Comparison of ENCODE assay signal across 30 cellular contexts in genomic region chr14:78673845-78674244, GRCh38.
DNase-seq lines count a peak whose midpoint lies in the region; ATAC-seq, FAIRE-seq and TF ChIP-seq lines count a peak whose summit lies in the region.
"Had no signal": no experiment of that assay in that cellular context is flagged by ENCODE, and none has a peak within 500 bp of the region (broad histone marks: within the 10 kb centered on the region; RNA-seq: fewer than 3 reads in every experiment).

No MANE protein-coding gene starts in this region.

- no peaks in the 10 kb centered on the region for H3K79me2 ChIP-seq in Karpas-422 (ENCODE audit: low read length)
- H3K79me2 ChIP-seq in K562 (ENCODE audit: control insufficient read depth, insufficient read depth, low read length), result no peaks in the 10 kb centered on the region
- no peaks in the 10 kb centered on the region for H3K79me2 ChIP-seq in neural progenitor cell (ENCODE audit: low read depth)

- H3K4me3 Mint-ChIP-seq in neural progenitor cell, result no peak overlapping the region
- H3K4me3 Mint-ChIP-seq: activated naive CD8-positive, alpha-beta T cell; CD4-positive, CD25-positive, alpha-beta regulatory T cell; memory B cell; neural crest cell; stimulated activated naive CD8-positive, alpha-beta T cell treated with anti-CD3 and anti-CD28 coated beads, Interleukin-15, Interleukin-2, amounts not matched to agents 100 ng/mL and 50 ng/mL, for 24 hours had no signal

- H3K9me2 ChIP-seq in Karpas-422 (replicated peaks; ENCODE audit: insufficient read depth, low read length), result no peaks in the 10 kb centered on the region
- H3K9me2 ChIP-seq: SK-N-SH had no signal

- TF ChIP-seq EP300 in K562 (IDR thresholded peaks at IDR 0.05; ENCODE audit: low read length), result no peak

- H3K27me3 Mint-ChIP-seq in neural progenitor cell (ENCODE audit: insufficient read depth, low read depth), result peaks cover 2% of the 10 kb centered on the region
- H3K27me3 Mint-ChIP-seq: CD4-positive, CD25-positive, alpha-beta regulatory T cell had no signal

- no TSS peak for BruUV-seq in K562 (replicated peaks; lab: Mats Ljungman, UMichigan)

- H3K9me1 ChIP-seq in K562 (ENCODE audit: control insufficient read depth, insufficient read depth, low read length), result no peaks in the 10 kb centered on the region

- intact Hi-C loops in K562 (cut with micrococcal nuclease), result no loop called here

- TF ChIP-seq CTCF in K562 (IDR thresholded peaks at IDR 0.05 in 2 of 3, conservative IDR thresholded peaks at IDR 0.05 in 1 of 3; ENCODE audit: insufficient read depth in 2 of 3, low read depth in 1 of 3, low read length in 3 of 3), result no peak; a peak in 1 of 6 replicates
- peak; percentile 14 for TF ChIP-seq CTCF in neural progenitor cell (IDR thresholded peaks at IDR 0.05)
- TF ChIP-seq CTCF in D721Med (IDR thresholded peaks at IDR 0.05; ENCODE audit: insufficient read depth, missing control alignments), result no peak

- no peak for TF ChIP-seq POLR2A in K562 (conservative IDR thresholded peaks at IDR 0.05)

- no peaks in the 10 kb centered on the region for H3K4me1 Mint-ChIP-seq in neural progenitor cell
- H3K4me1 Mint-ChIP-seq: CD4-positive, CD25-positive, alpha-beta regulatory T cell; memory B cell; neural crest cell had no signal

- H3K36me3 ChIP-seq in Karpas-422 (ENCODE audit: insufficient read depth, low read length) (no peaks in the 10 kb centered on the region), K562 (ENCODE audit: control insufficient read depth, insufficient read depth, low read length) (no peaks in the 10 kb centered on the region), neural progenitor cell (no peaks in the 10 kb centered on the region)
- H3K36me3 ChIP-seq: left lung, right atrium auricular region, thoracic aorta had no signal

- DNase-seq in DMS79 (lab: John Stamatoyannopoulos, UW) (peak; percentile 54), DMS79 treated with DMSO at 0.1 percent for 48 hours (lab: John Stamatoyannopoulos, UW) (no peak), Karpas-422 (peak; percentile 44), K562 (ENCODE audit: extremely low read depth in 1 of 4, low spot score in 3 of 4) (no peak), neural progenitor cell (ENCODE audit: low spot score) (peak; percentile 8), SIG-M5 (lab: John Stamatoyannopoulos, UW) (no peak), cortex of kidney (lab: John Stamatoyannopoulos, UW) (no peak), D721Med (ENCODE audit: insufficient read length, low spot score) (no peak)
- DNase-seq: activated CD4-positive, alpha-beta T cell treated with anti-CD3 and anti-CD28 coated beads, Interleukin-2, amount 50 U/mL, for 1 hour; activated CD4-positive, CD25-positive, alpha-beta regulatory T cell; activated effector memory CD4-positive, alpha-beta T cell treated with anti-CD3 and anti-CD28 coated beads, Interleukin-2, amount 50 U/mL, for 16 hours; activated T-cell treated with anti-CD3 and anti-CD28 coated beads, Interleukin-2, amount 50 U/mL, for 1 hour; Calu3; CD4-positive, CD25-positive, alpha-beta regulatory T cell; GOT3; islet precursor cell; KG1; left lung; MM.1S; NCI-H2029 treated with DMSO at 0.1 percent for 48 hours; NCI-H748 treated with DMSO at 0.1 percent for 48 hours; posterior cingulate gyrus; SK-N-SH had no signal

- no peak overlapping the region for H3K9ac ChIP-seq in Karpas-422 (ENCODE audit: low read length)
- no peak overlapping the region for H3K9ac ChIP-seq in K562 (ENCODE audit: insufficient read depth in 1 of 2, low read depth in 2 of 2, low read length in 2 of 2)
- H3K9ac ChIP-seq in neural progenitor cell, result no peak overlapping the region
- H3K9ac ChIP-seq: SK-N-SH had no signal

- no peaks in the 10 kb centered on the region for H4K20me1 ChIP-seq in Karpas-422 (ENCODE audit: insufficient read depth, low read depth, low read length)
- no peaks in the 10 kb centered on the region for H4K20me1 ChIP-seq in K562 (replicated peaks; ENCODE audit: control insufficient read depth, insufficient read depth, low read length)
- H4K20me1 ChIP-seq in neural progenitor cell (ENCODE audit: low read depth), result no peaks in the 10 kb centered on the region

- no peaks in the 10 kb centered on the region for H3K9me3 ChIP-seq in Karpas-422 (ENCODE audit: low read length)
- no peaks in the 10 kb centered on the region for H3K9me3 ChIP-seq in K562 (replicated peaks; ENCODE audit: control insufficient read depth, insufficient read depth, low read depth, low read length)
- no peaks in the 10 kb centered on the region for H3K9me3 ChIP-seq in neural progenitor cell (ENCODE audit: low read depth)
- H3K9me3 ChIP-seq: right atrium auricular region, SK-N-SH, thoracic aorta had no signal

- CTCF ChIA-PET in K562 (lab: Yijun Ruan, JAX; ENCODE audit: low intra/inter-chr PET ratio), result no interaction called here

- H3K27me3 ChIP-seq in Karpas-422 (ENCODE audit: low read length) (no peaks in the 10 kb centered on the region), K562 (ENCODE audit: control insufficient read depth in 2 of 2, insufficient read depth in 2 of 2, low read length in 2 of 2) (no peaks in the 10 kb centered on the region), neural progenitor cell (no peaks in the 10 kb centered on the region)
- H3K27me3 ChIP-seq: left lung, right atrium auricular region had no signal

- WGBS in K562 (ENCODE audit: insufficient coverage, low coverage, missing lambda C conversion rate), result 4% methylated on average over 3 of the region's 3 CpGs

- H3K4me3 ChIP-seq in Karpas-422 (ENCODE audit: low read length) (no peak overlapping the region), K562 (no peak overlapping the region), neural progenitor cell (no peak overlapping the region)
- H3K4me3 ChIP-seq: left lung, right atrium auricular region, smooth muscle cell, thoracic aorta had no signal

- H2AFZ ChIP-seq in Karpas-422 (ENCODE audit: low read length) (0 out of 2 replicates have a peak overlapping the region, but pooled peaks have one; percentile 11), K562 (ENCODE audit: low read depth, low read length) (no peak overlapping the region), neural progenitor cell (replicated peaks) (no peak overlapping the region)

- H3K4me1 ChIP-seq in Karpas-422 (ENCODE audit: low read length) (no peaks in the 10 kb centered on the region), K562 (replicated peaks in 1 of 2; ENCODE audit: control insufficient read depth in 2 of 2, insufficient read depth in 2 of 2, low read length in 2 of 2) (no peaks in the 10 kb centered on the region), neural progenitor cell (no peaks in the 10 kb centered on the region)
- H3K4me1 ChIP-seq: left lung, right atrium auricular region had no signal

- H3K27ac Mint-ChIP-seq in neural progenitor cell, result no peak overlapping the region
- H3K27ac Mint-ChIP-seq: activated naive CD8-positive, alpha-beta T cell; CD4-positive, CD25-positive, alpha-beta regulatory T cell; memory B cell; stimulated activated naive CD8-positive, alpha-beta T cell treated with anti-CD3 and anti-CD28 coated beads, Interleukin-15, Interleukin-2, amounts not matched to agents 100 ng/mL and 50 ng/mL, for 24 hours had no signal

- in situ Hi-C loops in K562 (cut with MboI), result no loop called here

- TF ChIP-seq RAD21 in K562 (CRISPR knock-in tag; conservative IDR thresholded peaks at IDR 0.05 in 1 of 2, IDR thresholded peaks at IDR 0.05 in 1 of 2), result peak; percentile 4 to 32; a peak in 2 of 4 replicates

- H3K9me3 Mint-ChIP-seq in neural progenitor cell, result no peaks in the 10 kb centered on the region
- H3K9me3 Mint-ChIP-seq: neural crest cell had no signal

- H3K36me3 Mint-ChIP-seq in neural progenitor cell, result no peaks in the 10 kb centered on the region
- H3K36me3 Mint-ChIP-seq: activated naive CD8-positive, alpha-beta T cell; CD4-positive, CD25-positive, alpha-beta regulatory T cell; memory B cell had no signal

- H3F3A ChIP-seq in neural progenitor cell (ENCODE audit: low read depth), result no peaks in the 10 kb centered on the region

- H3K27ac ChIP-seq in Karpas-422 (ENCODE audit: low read length) (no peak overlapping the region), K562 (ENCODE audit: extremely low read depth, low read depth, low read length) (no peak overlapping the region), neural progenitor cell (no peak overlapping the region)
- H3K27ac ChIP-seq: left lung, right atrium auricular region, thoracic aorta had no signal

- POLR2A ChIA-PET in K562 (lab: Yijun Ruan, JAX), result no interaction called here

- H3K4me2 ChIP-seq in Karpas-422 (ENCODE audit: low read depth, low read length, poor library complexity, severe bottlenecking), result no peak overlapping the region
- no peak overlapping the region for H3K4me2 ChIP-seq in K562 (ENCODE audit: insufficient read depth, low read length)
- H3K4me2 ChIP-seq in neural progenitor cell, result no peak overlapping the region
- H3K4me2 ChIP-seq: SK-N-SH, smooth muscle cell had no signal

- no peak for ATAC-seq in K562
- ATAC-seq: left lung had no signal

- no peak for FAIRE-seq in K562 (lab: Jason Lieb, UNC)
- FAIRE-seq in D721Med (lab: Jason Lieb, UNC), result no peak

TF ChIP-seq in K562, 482 proteins besides CTCF, POLR2A, EP300 and RAD21 (continues in another document):
- TF ChIP-seq CBFA2T3 (IDR thresholded peaks at IDR 0.05) (no peak), FOXP1 (CRISPR knock-in tag; IDR thresholded peaks at IDR 0.05) (no peak), RBBP5 (IDR thresholded peaks at IDR 0.05; ENCODE audit: borderline replicate concordance, insufficient read depth, low read length, poor library complexity, severe bottlenecking) (no peak), ZNF384 (IDR thresholded peaks at IDR 0.05; ENCODE audit: low read depth, low read length) (no peak), ZBTB1 (CRISPR knock-in tag; IDR thresholded peaks at IDR 0.05; ENCODE audit: borderline replicate concordance, low read depth) (no peak), ZC3H4 (CRISPR knock-in tag; IDR thresholded peaks at IDR 0.05; ENCODE audit: borderline replicate concordance) (no peak)
- TF ChIP-seq, protein P1, sequence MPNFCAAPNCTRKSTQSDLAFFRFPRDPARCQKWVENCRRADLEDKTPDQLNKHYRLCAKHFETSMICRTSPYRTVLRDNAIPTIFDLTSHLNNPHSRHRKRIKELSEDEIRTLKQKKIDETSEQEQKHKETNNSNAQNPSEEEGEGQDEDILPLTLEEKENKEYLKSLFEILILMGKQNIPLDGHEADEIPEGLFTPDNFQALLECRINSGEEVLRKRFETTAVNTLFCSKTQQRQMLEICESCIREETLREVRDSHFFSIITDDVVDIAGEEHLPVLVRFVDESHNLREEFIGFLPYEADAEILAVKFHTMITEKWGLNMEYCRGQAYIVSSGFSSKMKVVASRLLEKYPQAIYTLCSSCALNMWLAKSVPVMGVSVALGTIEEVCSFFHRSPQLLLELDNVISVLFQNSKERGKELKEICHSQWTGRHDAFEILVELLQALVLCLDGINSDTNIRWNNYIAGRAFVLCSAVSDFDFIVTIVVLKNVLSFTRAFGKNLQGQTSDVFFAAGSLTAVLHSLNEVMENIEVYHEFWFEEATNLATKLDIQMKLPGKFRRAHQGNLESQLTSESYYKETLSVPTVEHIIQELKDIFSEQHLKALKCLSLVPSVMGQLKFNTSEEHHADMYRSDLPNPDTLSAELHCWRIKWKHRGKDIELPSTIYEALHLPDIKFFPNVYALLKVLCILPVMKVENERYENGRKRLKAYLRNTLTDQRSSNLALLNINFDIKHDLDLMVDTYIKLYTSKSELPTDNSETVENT (CRISPR knock-in tag; IDR thresholded peaks at IDR 0.05), result no peak

Comparison
In these comparisons a context has a peak if more than half of its experiments do, and no peak if none do; other contexts are left out.
1. DNase-seq: peak in DMS79 (single experiment), Karpas-422 (single experiment) and neural progenitor cell (single experiment); none in DMS79 treated with DMSO at 0.1 percent for 48 hours (single experiment), K562 (0 of 4), SIG-M5 (single experiment), cortex of kidney (single experiment) and D721Med (single experiment).